In genomic region chr15:78306176-78306774, GRCh38 we compare ENCODE assay signal across 1 cellular context.
TF ChIP-seq lines count a peak whose summit lies in the region.

No MANE protein-coding gene starts in this region.

TF ChIP-seq in K562, 482 proteins besides CTCF, POLR2A, EP300 and RAD21 (continued from another document and continues in another):
- peak; percentile 74; the same call in 1 of the 2 replicates for TF ChIP-seq ZNF592 (IDR thresholded peaks at IDR 0.05)
- 0 out of 4 replicates have a peak, but pooled peaks of 1 of the 2 experiments have one; percentile 5 for TF ChIP-seq FOXK2 (conservative IDR thresholded peaks at IDR 0.05 in 1 of 2, IDR thresholded peaks at IDR 0.05 in 1 of 2; ENCODE audit: low read depth in 2 of 2)
- TF ChIP-seq HEY1 (CRISPR knock-in tag; IDR thresholded peaks at IDR 0.05; ENCODE audit: borderline replicate concordance): no peak
- TF ChIP-seq EGR1 (conservative IDR thresholded peaks at IDR 0.05): no peak; the same call in 1 of the 2 replicates
- TF ChIP-seq JUND (IDR thresholded peaks at IDR 0.05; ENCODE audit: borderline replicate concordance, low read depth, low read length): 0 out of 2 replicates have a peak, but pooled peaks have one; percentile 44
- peak; percentile 75; the same call in 1 of the 3 replicates for TF ChIP-seq JUND (tag; IDR thresholded peaks at IDR 0.05; ENCODE audit: borderline replicate concordance, low read depth, low read length)
- TF ChIP-seq ZNF347 (CRISPR knock-in tag; IDR thresholded peaks at IDR 0.05; ENCODE audit: low read depth): no peak
- peak; percentile 63 for TF ChIP-seq ETV5 (CRISPR knock-in tag; IDR thresholded peaks at IDR 0.05; ENCODE audit: low read depth)
- no peak for TF ChIP-seq POU5F1 (IDR thresholded peaks at IDR 0.05; ENCODE audit: borderline replicate concordance, low read depth, low read length, partially characterized antibody)
- peak; percentile 55; the same call in 1 of the 2 replicates for TF ChIP-seq CC2D1A (IDR thresholded peaks at IDR 0.05)
- TF ChIP-seq UBTF (IDR thresholded peaks at IDR 0.05; ENCODE audit: borderline replicate concordance in 1 of 2, low read depth in 2 of 2, low read length in 2 of 2): no peak
- TF ChIP-seq RBFOX2 (IDR thresholded peaks at IDR 0.05; ENCODE audit: low read depth, low read length): 0 out of 2 replicates have a peak, but pooled peaks have one; percentile 24
- peak; percentile 74 for TF ChIP-seq FOSL1 (tag; conservative IDR thresholded peaks at IDR 0.05)
- peak; percentile 76 to 92; a peak in 3 of 4 replicates for TF ChIP-seq RCOR1 (IDR thresholded peaks at IDR 0.05; ENCODE audit: borderline replicate concordance in 1 of 2, low read depth in 2 of 2, low read length in 2 of 2)
- TF ChIP-seq CBFA2T3 (IDR thresholded peaks at IDR 0.05): peak; percentile 28; the same call in 1 of the 2 replicates
- TF ChIP-seq MLLT1 (IDR thresholded peaks at IDR 0.05): 0 out of 4 replicates have a peak, but pooled peaks of 1 of the 2 experiments have one; percentile 17
- TF ChIP-seq ZNF512 (tag; IDR thresholded peaks at IDR 0.05): no peak
- peak; percentile 37; the same call in 1 of the 2 replicates for TF ChIP-seq ZNF24 (IDR thresholded peaks at IDR 0.05)
- peak; percentile 60 to 86; a peak in 3 of 4 replicates for TF ChIP-seq HDAC1 (IDR thresholded peaks at IDR 0.05)
- TF ChIP-seq RBM22 (IDR thresholded peaks at IDR 0.05; ENCODE audit: low read depth, low read length, poor library complexity, severe bottlenecking): no peak
- TF ChIP-seq KDM1A (IDR thresholded peaks at IDR 0.05): peak; percentile 89 to 97
- peak; percentile 79 for TF ChIP-seq MAFF (IDR thresholded peaks at IDR 0.05; ENCODE audit: low read length)
- peak; percentile 92 for TF ChIP-seq C11orf30 (IDR thresholded peaks at IDR 0.05; ENCODE audit: low read depth)
- no peak for TF ChIP-seq GTF2A2 (tag; IDR thresholded peaks at IDR 0.05)
- peak; percentile 67 for TF ChIP-seq TOE1 (IDR thresholded peaks at IDR 0.05; ENCODE audit: borderline replicate concordance)
- TF ChIP-seq TOE1 (CRISPR knock-in tag; IDR thresholded peaks at IDR 0.05; ENCODE audit: borderline replicate concordance, low read depth): no peak
- TF ChIP-seq CHD4 (IDR thresholded peaks at IDR 0.05; ENCODE audit: insufficient read depth, insufficient replicate concordance, low read depth, low read length, poor library complexity, severe bottlenecking): peak; percentile 62
- no peak for TF ChIP-seq ZSCAN32 (CRISPR knock-in tag; IDR thresholded peaks at IDR 0.05)
- TF ChIP-seq ZFP36 (IDR thresholded peaks at IDR 0.05; ENCODE audit: low read depth, low read length, partially characterized antibody): peak; percentile 94
- peak; percentile 69; the same call in 1 of the 2 replicates for TF ChIP-seq NBN (IDR thresholded peaks at IDR 0.05; ENCODE audit: low read depth)
- TF ChIP-seq TRIM24 (IDR thresholded peaks at IDR 0.05): 0 out of 4 replicates have a peak, but pooled peaks of 1 of the 2 experiments have one; percentile 32
- TF ChIP-seq SMAD3 (CRISPR knock-in tag; conservative IDR thresholded peaks at IDR 0.05): no peak
- no peak for TF ChIP-seq KLF1 (tag; IDR thresholded peaks at IDR 0.05)
- peak in 1 of 2 experiments; percentile 48; a peak in 1 of 4 replicates for TF ChIP-seq MNT (conservative IDR thresholded peaks at IDR 0.05)
- no peak for TF ChIP-seq TGIF2 (CRISPR knock-in tag; IDR thresholded peaks at IDR 0.05)
- TF ChIP-seq POLR3A (IDR thresholded peaks at IDR 0.05; ENCODE audit: borderline replicate concordance, extremely low read depth, insufficient read depth, insufficient read length): no peak
- TF ChIP-seq NFYB (IDR thresholded peaks at IDR 0.05; ENCODE audit: extremely low read depth, insufficient read length): no peak
- no peak for TF ChIP-seq ZNF124 (CRISPR knock-in tag; IDR thresholded peaks at IDR 0.05)
- TF ChIP-seq IRF2 (CRISPR knock-in tag; IDR thresholded peaks at IDR 0.05): no peak
- TF ChIP-seq OTX1 (CRISPR knock-in tag; IDR thresholded peaks at IDR 0.05): no peak
- TF ChIP-seq THRAP3 (IDR thresholded peaks at IDR 0.05; ENCODE audit: borderline replicate concordance): no peak
- TF ChIP-seq ZBTB5 (IDR thresholded peaks at IDR 0.05): no peak
- 0 out of 2 replicates have a peak, but pooled peaks have one; percentile 52 for TF ChIP-seq PTBP1 (IDR thresholded peaks at IDR 0.05; ENCODE audit: low read depth, low read length)
- TF ChIP-seq MAFK (IDR thresholded peaks at IDR 0.05; ENCODE audit: low read length): peak; percentile 67
- no peak for TF ChIP-seq ZNF398 (CRISPR knock-in tag; IDR thresholded peaks at IDR 0.05)
- no peak for TF ChIP-seq DLX4 (CRISPR knock-in tag; IDR thresholded peaks at IDR 0.05)
- 0 out of 2 replicates have a peak, but pooled peaks have one; percentile 21 for TF ChIP-seq MTA1 (IDR thresholded peaks at IDR 0.05; ENCODE audit: borderline replicate concordance)
- TF ChIP-seq ZNF589 (CRISPR knock-in tag; IDR thresholded peaks at IDR 0.05; ENCODE audit: low read depth): 0 out of 2 replicates have a peak, but pooled peaks have one; percentile 70
- peak; percentile 60; the same call in 1 of the 2 replicates for TF ChIP-seq CTBP1 (IDR thresholded peaks at IDR 0.05; ENCODE audit: borderline replicate concordance)
- TF ChIP-seq ADNP (tag; IDR thresholded peaks at IDR 0.05): peak; percentile 53; the same call in 1 of the 2 replicates
